12 cellular contexts compared by ENCODE assay signal in the genomic region with DNA sequence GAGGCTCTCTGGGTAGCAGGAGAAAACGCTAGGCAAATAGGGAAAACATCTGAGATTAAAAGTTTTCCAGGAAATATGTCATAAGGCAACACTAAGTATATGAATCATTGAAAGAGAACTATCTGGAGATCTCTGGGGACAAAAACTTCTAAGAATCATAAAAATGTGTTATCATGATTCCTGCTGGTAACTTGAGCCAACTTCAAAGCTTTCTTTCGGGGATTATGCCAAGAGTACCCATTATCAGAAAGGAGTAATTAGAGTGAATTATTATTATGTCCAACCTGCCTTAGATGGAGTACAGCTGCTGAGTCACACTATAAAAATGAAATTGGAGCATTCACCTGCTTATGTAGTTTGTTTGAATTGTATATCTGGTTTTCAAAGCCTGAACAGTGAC.
DNase-seq lines count a peak whose midpoint lies in the region; ATAC-seq, FAIRE-seq and TF ChIP-seq lines count a peak whose summit lies in the region.
"Had no signal": no experiment of that assay in that cellular context is flagged by ENCODE, and none has a peak within 500 bp of the region (broad histone marks: within the 10 kb centered on the region; RNA-seq: fewer than 3 reads in every experiment).

No MANE protein-coding gene starts in this region.

- no peak overlapping the region for H3K4me3 ChIP-seq in epithelial cell of esophagus (ENCODE audit: low read length)
- no peak overlapping the region for H3K4me3 ChIP-seq in small intestine (ENCODE audit: low read depth in 1 of 2, low read length in 2 of 2)
- no peak overlapping the region for H3K4me3 ChIP-seq in stomach
- H3K4me3 ChIP-seq in HepG2 (replicated peaks in 1 of 3; ENCODE audit: insufficient read depth in 1 of 3, low read depth in 2 of 3, low read length in 3 of 3), result no peak overlapping the region
- H3K4me3 ChIP-seq: ovary, vagina had no signal

- WGBS in small intestine, 3 donors, result 5 to 32% (median 17%) methylated on average over 2 of the region's 2 CpGs
- WGBS in stomach, 5 donors, result 13 to 44% (median 18%) methylated on average over 2 of the region's 2 CpGs
- WGBS in HepG2 (ENCODE audit: low lambda C conversion rate), result 2% methylated on average over 2 of the region's 2 CpGs

- no TSS peak for BruUV-seq in HepG2 (replicated peaks; lab: Mats Ljungman, UMichigan)

- H4K20me1 ChIP-seq in HepG2 (ENCODE audit: insufficient read depth, low read length), result no peaks in the 10 kb centered on the region

- H3K79me2 ChIP-seq in HepG2 (ENCODE audit: insufficient read depth, low read length), result no peaks in the 10 kb centered on the region

- TF ChIP-seq EP300 in stomach (IDR thresholded peaks at IDR 0.05) (no peak), HepG2 (IDR thresholded peaks at IDR 0.05; ENCODE audit: low read depth in 2 of 2, low read length in 2 of 2) (no peak), HepG2 (CRISPR knock-in tag; IDR thresholded peaks at IDR 0.05; ENCODE audit: borderline replicate concordance) (no peak)

- H3K4me2 ChIP-seq in HepG2 (ENCODE audit: low read depth, low read length), result no peak overlapping the region

- H3K9me3 ChIP-seq in small intestine (ENCODE audit: control insufficient read depth, low read depth) (no peaks in the 10 kb centered on the region), stomach (no peaks in the 10 kb centered on the region), HepG2 (ENCODE audit: low read length) (no peaks in the 10 kb centered on the region)
- H3K9me3 ChIP-seq: ovary, vagina had no signal

- no peak for ATAC-seq in HepG2
- ATAC-seq: left lobe of liver had no signal

- no peaks in the 10 kb centered on the region for H3K27me3 ChIP-seq in small intestine (ENCODE audit: control insufficient read depth in 2 of 2, insufficient read depth in 2 of 2, low read length in 2 of 2)
- no peaks in the 10 kb centered on the region for H3K27me3 ChIP-seq in stomach
- no peaks in the 10 kb centered on the region for H3K27me3 ChIP-seq in HepG2 (ENCODE audit: control insufficient read depth in 1 of 2, insufficient read depth in 2 of 2, low read length in 2 of 2)
- H3K27me3 ChIP-seq: ovary, vagina had no signal

- H3K9ac ChIP-seq in HepG2 (ENCODE audit: insufficient read depth, low read depth, low read length), result no peak overlapping the region

- H3K27ac ChIP-seq in small intestine (ENCODE audit: low read depth in 1 of 2, low read length in 1 of 2) (no peak overlapping the region), stomach (no peak overlapping the region), HepG2 (ENCODE audit: extremely low read length, insufficient read depth, low read length) (no peak overlapping the region)
- H3K27ac ChIP-seq: ovary, vagina had no signal

- no peak for TF ChIP-seq RAD21 in HepG2 (CRISPR knock-in tag; IDR thresholded peaks at IDR 0.05)

- DNase-seq in HS-27A (ENCODE audit: low read depth) (peak; percentile 43), NCI-H2227 treated with DMSO at 0.1 percent for 48 hours (lab: John Stamatoyannopoulos, UW) (peak; percentile 70), epithelial cell of esophagus (ENCODE audit: low read depth) (peak; percentile 48), small intestine (peak; percentile 90), stomach (no peak), NCI-H345 treated with DMSO at 0.1 percent for 48 hours (lab: John Stamatoyannopoulos, UW; ENCODE audit: unreplicated experiment) (no peak), HepG2 (ENCODE audit: low spot score) (no peak)
- DNase-seq: H7, ovary had no signal

- intact Hi-C loops in stomach (cut with DNase I; ENCODE audit: low total_unique reads), result no loop called here
- intact Hi-C loops in HepG2 (cut with micrococcal nuclease; ENCODE audit: unreplicated experiment), result no loop called here

- CTCF ChIA-PET in HepG2 (lab: Yijun Ruan, JAX; ENCODE audit: low intra/inter-chr PET ratio, low total read pairs), result no interaction called here

- H2AFZ ChIP-seq in HepG2 (ENCODE audit: low read length), result no peak overlapping the region

- H3K4me1 ChIP-seq in small intestine (ENCODE audit: control insufficient read depth in 2 of 2, insufficient read depth in 1 of 2, low read depth in 1 of 2, low read length in 1 of 2), result no peaks in the 10 kb centered on the region
- peaks cover 0 to 15% (median 3%) of the 10 kb centered on the region in 4 donors for H3K4me1 ChIP-seq in stomach
- no peaks in the 10 kb centered on the region for H3K4me1 ChIP-seq in HepG2 (ENCODE audit: insufficient read depth, low read length)
- H3K4me1 ChIP-seq: vagina had no signal

- H3K36me3 ChIP-seq in small intestine (ENCODE audit: control insufficient read depth in 2 of 2, insufficient read depth in 2 of 2, low read length in 2 of 2), result no peaks in the 10 kb centered on the region
- H3K36me3 ChIP-seq in stomach, result no peaks in the 10 kb centered on the region
- no peaks in the 10 kb centered on the region for H3K36me3 ChIP-seq in HepG2 (replicated peaks in 1 of 2; ENCODE audit: control insufficient read depth in 1 of 2, insufficient read depth in 2 of 2, low read length in 2 of 2)
- H3K36me3 ChIP-seq: ovary, vagina had no signal

- in situ Hi-C loops in HepG2 (cut with HindIII; ENCODE audit: extremely low pct_ligation_motif_present, low pct_unique_long_range_greater_than_20kb), result no loop called here

- TF ChIP-seq POLR2A in stomach (IDR thresholded peaks at IDR 0.05), result no peak
- TF ChIP-seq POLR2A in HepG2 (IDR thresholded peaks at IDR 0.05; ENCODE audit: insufficient read depth in 1 of 2, low read depth in 2 of 2, low read length in 2 of 2), result no peak

- POLR2A ChIA-PET in HepG2 (lab: Yijun Ruan, JAX), result no interaction called here

- peak; percentile 36 for FAIRE-seq in small intestine (lab: Jason Lieb, UNC)
- FAIRE-seq in HepG2 (lab: Jason Lieb, UNC), result no peak
- FAIRE-seq: endometrium had no signal

- TF ChIP-seq CTCF in epithelial cell of esophagus (IDR thresholded peaks at IDR 0.05; ENCODE audit: insufficient read depth, low read depth, low read length, missing control alignments) (no peak), stomach (IDR thresholded peaks at IDR 0.05) (no peak), HepG2 (CRISPR knock-in tag; IDR thresholded peaks at IDR 0.05) (no peak)

TF ChIP-seq in HepG2, 621 proteins besides CTCF, POLR2A, EP300 and RAD21 (continues in another document):
- no peak for TF ChIP-seq CREB1 (IDR thresholded peaks at IDR 0.05)
- no peak for TF ChIP-seq CREB1 (CRISPR knock-in tag; IDR thresholded peaks at IDR 0.05)
- no peak for TF ChIP-seq ZNF670 (CRISPR knock-in tag; IDR thresholded peaks at IDR 0.05; ENCODE audit: borderline replicate concordance)
- no peak for TF ChIP-seq ZNF678 (CRISPR knock-in tag; IDR thresholded peaks at IDR 0.05)
- TF ChIP-seq PHB2 (IDR thresholded peaks at IDR 0.05; ENCODE audit: partially characterized antibody), result no peak
- TF ChIP-seq, protein P1, sequence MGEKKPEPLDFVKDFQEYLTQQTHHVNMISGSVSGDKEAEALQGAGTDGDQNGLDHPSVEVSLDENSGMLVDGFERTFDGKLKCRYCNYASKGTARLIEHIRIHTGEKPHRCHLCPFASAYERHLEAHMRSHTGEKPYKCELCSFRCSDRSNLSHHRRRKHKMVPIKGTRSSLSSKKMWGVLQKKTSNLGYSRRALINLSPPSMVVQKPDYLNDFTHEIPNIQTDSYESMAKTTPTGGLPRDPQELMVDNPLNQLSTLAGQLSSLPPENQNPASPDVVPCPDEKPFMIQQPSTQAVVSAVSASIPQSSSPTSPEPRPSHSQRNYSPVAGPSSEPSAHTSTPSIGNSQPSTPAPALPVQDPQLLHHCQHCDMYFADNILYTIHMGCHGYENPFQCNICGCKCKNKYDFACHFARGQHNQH (CRISPR knock-in tag; IDR thresholded peaks at IDR 0.05), result no peak
- TF ChIP-seq ZFP36L1 (CRISPR knock-in tag; IDR thresholded peaks at IDR 0.05), result no peak
- TF ChIP-seq ATF7 (IDR thresholded peaks at IDR 0.05), result no peak
- no peak for TF ChIP-seq ATF7 (CRISPR knock-in tag; IDR thresholded peaks at IDR 0.05)
- TF ChIP-seq, protein P2, sequence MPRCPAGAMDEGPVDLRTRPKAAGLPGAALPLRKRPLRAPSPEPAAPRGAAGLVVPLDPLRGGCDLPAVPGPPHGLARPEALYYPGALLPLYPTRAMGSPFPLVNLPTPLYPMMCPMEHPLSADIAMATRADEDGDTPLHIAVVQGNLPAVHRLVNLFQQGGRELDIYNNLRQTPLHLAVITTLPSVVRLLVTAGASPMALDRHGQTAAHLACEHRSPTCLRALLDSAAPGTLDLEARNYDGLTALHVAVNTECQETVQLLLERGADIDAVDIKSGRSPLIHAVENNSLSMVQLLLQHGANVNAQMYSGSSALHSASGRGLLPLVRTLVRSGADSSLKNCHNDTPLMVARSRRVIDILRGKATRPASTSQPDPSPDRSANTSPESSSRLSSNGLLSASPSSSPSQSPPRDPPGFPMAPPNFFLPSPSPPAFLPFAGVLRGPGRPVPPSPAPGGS (CRISPR knock-in tag; IDR thresholded peaks at IDR 0.05), result no peak
- TF ChIP-seq ASH2L (IDR thresholded peaks at IDR 0.05; ENCODE audit: insufficient read length, low read depth, low read length), result no peak
- TF ChIP-seq, protein P3, sequence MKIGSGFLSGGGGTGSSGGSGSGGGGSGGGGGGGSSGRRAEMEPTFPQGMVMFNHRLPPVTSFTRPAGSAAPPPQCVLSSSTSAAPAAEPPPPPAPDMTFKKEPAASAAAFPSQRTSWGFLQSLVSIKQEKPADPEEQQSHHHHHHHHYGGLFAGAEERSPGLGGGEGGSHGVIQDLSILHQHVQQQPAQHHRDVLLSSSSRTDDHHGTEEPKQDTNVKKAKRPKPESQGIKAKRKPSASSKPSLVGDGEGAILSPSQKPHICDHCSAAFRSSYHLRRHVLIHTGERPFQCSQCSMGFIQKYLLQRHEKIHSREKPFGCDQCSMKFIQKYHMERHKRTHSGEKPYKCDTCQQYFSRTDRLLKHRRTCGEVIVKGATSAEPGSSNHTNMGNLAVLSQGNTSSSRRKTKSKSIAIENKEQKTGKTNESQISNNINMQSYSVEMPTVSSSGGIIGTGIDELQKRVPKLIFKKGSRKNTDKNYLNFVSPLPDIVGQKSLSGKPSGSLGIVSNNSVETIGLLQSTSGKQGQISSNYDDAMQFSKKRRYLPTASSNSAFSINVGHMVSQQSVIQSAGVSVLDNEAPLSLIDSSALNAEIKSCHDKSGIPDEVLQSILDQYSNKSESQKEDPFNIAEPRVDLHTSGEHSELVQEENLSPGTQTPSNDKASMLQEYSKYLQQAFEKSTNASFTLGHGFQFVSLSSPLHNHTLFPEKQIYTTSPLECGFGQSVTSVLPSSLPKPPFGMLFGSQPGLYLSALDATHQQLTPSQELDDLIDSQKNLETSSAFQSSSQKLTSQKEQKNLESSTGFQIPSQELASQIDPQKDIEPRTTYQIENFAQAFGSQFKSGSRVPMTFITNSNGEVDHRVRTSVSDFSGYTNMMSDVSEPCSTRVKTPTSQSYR (CRISPR knock-in tag; IDR thresholded peaks at IDR 0.05; ENCODE audit: borderline replicate concordance), result no peak
- no peak for TF ChIP-seq HOXA9 (CRISPR knock-in tag; IDR thresholded peaks at IDR 0.05; ENCODE audit: borderline replicate concordance)
- no peak for TF ChIP-seq RBM39 (IDR thresholded peaks at IDR 0.05; ENCODE audit: low read depth, low read length, poor library complexity, severe bottlenecking)
- no peak for TF ChIP-seq ZNF780A (CRISPR knock-in tag; IDR thresholded peaks at IDR 0.05)
- no peak for TF ChIP-seq SKI (IDR thresholded peaks at IDR 0.05; ENCODE audit: partially characterized antibody)
- no peak for TF ChIP-seq GATA4 (IDR thresholded peaks at IDR 0.05; ENCODE audit: borderline replicate concordance, low read depth)

Comparison
In these comparisons a context has a peak if more than half of its experiments do, and no peak if none do; other contexts are left out.
1. DNase-seq: peak in HS-27A (single experiment), NCI-H2227 treated with DMSO at 0.1 percent for 48 hours (single experiment), epithelial cell of esophagus (single experiment) and small intestine (single experiment); none in stomach (single experiment), NCI-H345 treated with DMSO at 0.1 percent for 48 hours (single experiment) and HepG2 (single experiment).